Comparison of ENCODE assay signal across 1 cellular context in genomic region chr16:11259288-11259621, GRCh38.
TF ChIP-seq lines count a peak whose summit lies in the region.

No MANE protein-coding gene starts in this region.

TF ChIP-seq in HepG2, 621 proteins besides CTCF, POLR2A, EP300 and RAD21 (continued from another document):
- no peak for TF ChIP-seq HMGXB4 (CRISPR knock-in tag; IDR thresholded peaks at IDR 0.05; ENCODE audit: borderline replicate concordance in 1 of 2, low read depth in 1 of 2)
- 0 out of 2 replicates have a peak, but pooled peaks have one; percentile 57 for TF ChIP-seq ZFP91 (CRISPR knock-in tag; IDR thresholded peaks at IDR 0.05; ENCODE audit: borderline replicate concordance)
- TF ChIP-seq ZSCAN29 (CRISPR knock-in tag; conservative IDR thresholded peaks at IDR 0.05): no peak
- no peak for TF ChIP-seq AHDC1 (CRISPR knock-in tag; IDR thresholded peaks at IDR 0.05; ENCODE audit: borderline replicate concordance)
- 0 out of 2 replicates have a peak, but pooled peaks have one; percentile 2 for TF ChIP-seq ZNF276 (CRISPR knock-in tag; IDR thresholded peaks at IDR 0.05; ENCODE audit: low read depth)
- no peak for TF ChIP-seq POGK (CRISPR knock-in tag; conservative IDR thresholded peaks at IDR 0.05)
- TF ChIP-seq ZNF180 (CRISPR knock-in tag; IDR thresholded peaks at IDR 0.05; ENCODE audit: borderline replicate concordance, low read depth): no peak
- TF ChIP-seq NR3C1 (CRISPR knock-in tag; IDR thresholded peaks at IDR 0.05): no peak
- peak; percentile 5; the same call in 1 of the 2 replicates for TF ChIP-seq PATZ1 (CRISPR knock-in tag; IDR thresholded peaks at IDR 0.05)
- TF ChIP-seq PHF20 (CRISPR knock-in tag; IDR thresholded peaks at IDR 0.05): no peak
- TF ChIP-seq ZBTB10 (CRISPR knock-in tag; IDR thresholded peaks at IDR 0.05; ENCODE audit: borderline replicate concordance): no peak
- no peak for TF ChIP-seq ZNF503 (CRISPR knock-in tag; IDR thresholded peaks at IDR 0.05)
- TF ChIP-seq ATF4 (CRISPR knock-in tag; IDR thresholded peaks at IDR 0.05): no peak
- TF ChIP-seq ZNF460 (CRISPR knock-in tag; IDR thresholded peaks at IDR 0.05; ENCODE audit: borderline replicate concordance): no peak
- TF ChIP-seq SRY (CRISPR knock-in tag; IDR thresholded peaks at IDR 0.05): 0 out of 2 replicates have a peak, but pooled peaks have one; percentile 35
- TF ChIP-seq STAT5B (CRISPR knock-in tag; IDR thresholded peaks at IDR 0.05): 0 out of 2 replicates have a peak, but pooled peaks have one; percentile 39
- TF ChIP-seq ZNF841 (CRISPR knock-in tag; IDR thresholded peaks at IDR 0.05; ENCODE audit: borderline replicate concordance): no peak
